Comparison of ENCODE assay signal across 12 cellular contexts in the genomic region with DNA sequence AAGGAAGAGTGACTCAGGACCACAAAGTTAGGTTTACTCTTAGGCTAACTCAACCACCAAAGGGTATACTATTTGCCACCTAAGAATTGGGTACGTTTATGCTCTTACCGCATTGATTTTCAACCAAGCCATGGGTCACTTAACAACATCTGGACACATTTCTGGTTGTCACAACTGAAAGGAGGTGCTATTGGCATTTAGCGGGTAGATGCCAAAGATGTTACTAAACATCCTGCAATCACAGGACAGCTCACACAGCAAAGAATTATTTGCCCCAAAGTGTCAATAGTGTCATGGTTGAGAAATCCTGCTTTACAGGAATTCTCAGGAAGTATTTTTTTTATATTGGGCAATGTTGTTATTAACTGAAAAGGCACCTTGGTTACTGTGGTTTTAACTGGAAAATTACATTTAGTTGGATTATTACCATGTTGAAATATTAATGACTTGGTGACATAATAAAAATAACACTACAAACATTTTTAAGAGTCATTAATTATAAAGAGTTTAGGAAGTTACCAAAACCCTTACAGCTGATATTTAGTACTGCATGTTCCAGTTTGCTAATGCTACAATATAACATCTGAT.
DNase-seq lines count a peak whose midpoint lies in the region; ATAC-seq and TF ChIP-seq lines count a peak whose summit lies in the region.
"Had no signal": no experiment of that assay in that cellular context is flagged by ENCODE, and none has a peak within 500 bp of the region (broad histone marks: within the 10 kb centered on the region; RNA-seq: fewer than 3 reads in every experiment).

No MANE protein-coding gene starts in this region.

- H3K9ac ChIP-seq in liver (ENCODE audit: low read depth in 1 of 2, low read length in 2 of 2) = no peak overlapping the region

- no peaks in the 10 kb centered on the region for H3K36me3 Mint-ChIP-seq in CD8-positive, alpha-beta memory T cell
- H3K36me3 Mint-ChIP-seq: CD4-positive, CD25-positive, alpha-beta regulatory T cell had no signal

- DNase-seq in AG09309 (ENCODE audit: low read depth) (peak; percentile 90), HT1080 (ENCODE audit: low read depth) (peak; percentile 96), breast epithelium (ENCODE audit: low spot score in 2 of 2) (peak in 1 of 2 donors; percentile 25), lower leg skin (ENCODE audit: low spot score in 2 of 2) (no peak)
- DNase-seq in stimulated activated CD4-positive, alpha-beta T cell treated with anti-CD3 and anti-CD28 coated beads, Interleukin-15, amount 100 ng/mL, for 24 hours = no peak
- no peak for DNase-seq in CD8-positive, alpha-beta memory T cell
- DNase-seq: CD4-positive, CD25-positive, alpha-beta regulatory T cell; NK-92 treated with Interleukin-12 subunit alpha and Interleukin-12 subunit beta, amount 100 ng/mL, for 24 hours; stimulated activated naive CD4-positive, alpha-beta T cell treated with Interleukin-2 at 50 U/mL for 16 hours had no signal

- WGBS in liver = 55% methylated on average over 3 of the region's 3 CpGs
- WGBS in lower leg skin, 2 donors = 56 to 79% methylated on average over 3 of the region's 3 CpGs

- H3K27ac ChIP-seq in breast epithelium (peak overlapping the region; percentile 64 to 82), liver (ENCODE audit: low read depth in 1 of 2, low read length in 2 of 2) (no peak overlapping the region)
- H3K27ac ChIP-seq in CD8-positive, alpha-beta memory T cell (ENCODE audit: low read depth, low read length) = no peak overlapping the region

- H3K4me3 Mint-ChIP-seq in CD8-positive, alpha-beta memory T cell = no peak overlapping the region
- H3K4me3 Mint-ChIP-seq: CD4-positive, CD25-positive, alpha-beta regulatory T cell; memory B cell had no signal

- ATAC-seq in HG03196 (IDR thresholded peaks at IDR 0.05; ENCODE audit: unreplicated experiment) = no peak

- no peaks in the 10 kb centered on the region for H3K36me3 ChIP-seq in breast epithelium
- no peaks in the 10 kb centered on the region for H3K36me3 ChIP-seq in liver (ENCODE audit: control insufficient read depth in 4 of 4, insufficient read depth in 3 of 4, low read depth in 1 of 4, low read length in 3 of 4)
- no peaks in the 10 kb centered on the region for H3K36me3 ChIP-seq in CD8-positive, alpha-beta memory T cell (ENCODE audit: insufficient read depth, low read length)

- peak in 1 of 2 donors; percentile 13 for TF ChIP-seq RAD21 in liver (IDR thresholded peaks at IDR 0.05)

- no peaks in the 10 kb centered on the region for H3K4me1 ChIP-seq in breast epithelium
- H3K4me1 ChIP-seq in liver (ENCODE audit: control insufficient read depth in 4 of 4, insufficient read depth in 4 of 4, low read length in 3 of 4) = no peaks in the 10 kb centered on the region
- no peaks in the 10 kb centered on the region for H3K4me1 ChIP-seq in CD8-positive, alpha-beta memory T cell (ENCODE audit: insufficient read depth, low read length)

- TF ChIP-seq CTCF in AG09309 (IDR thresholded peaks at IDR 0.05; ENCODE audit: control insufficient read depth, insufficient read depth, low read depth, low read length, missing control alignments) = no peak
- peak in 1 of 3 donors; percentile 11 for TF ChIP-seq CTCF in breast epithelium (IDR thresholded peaks at IDR 0.05)
- no peak for TF ChIP-seq CTCF in liver (IDR thresholded peaks at IDR 0.05; ENCODE audit: low read depth, low read length, missing input control)
- no peak for TF ChIP-seq CTCF in lower leg skin (IDR thresholded peaks at IDR 0.05)

- H3K4me3 ChIP-seq in AG09309 (ENCODE audit: control insufficient read depth, low read depth, low read length) (no peak overlapping the region), breast epithelium (no peak overlapping the region), liver (ENCODE audit: low read depth in 1 of 3, low read length in 3 of 3) (no peak overlapping the region), lower leg skin (ENCODE audit: low read depth, poor library complexity, severe bottlenecking) (no peak overlapping the region)
- no peak overlapping the region for H3K4me3 ChIP-seq in CD8-positive, alpha-beta memory T cell (ENCODE audit: low read length)

- H3K9me3 ChIP-seq in breast epithelium = peaks cover 7 to 22% of the 10 kb centered on the region in 2 donors
- H3K9me3 ChIP-seq in liver (ENCODE audit: control insufficient read depth in 4 of 4, low read length in 3 of 4) = peaks cover 0 to 2% (median under 1%) of the 10 kb centered on the region in 4 donors
- no peaks in the 10 kb centered on the region for H3K9me3 ChIP-seq in CD8-positive, alpha-beta memory T cell (ENCODE audit: low read length)

- H3K27me3 Mint-ChIP-seq in CD8-positive, alpha-beta memory T cell = no peaks in the 10 kb centered on the region
- H3K27me3 Mint-ChIP-seq: CD4-positive, CD25-positive, alpha-beta regulatory T cell; memory B cell had no signal

- H3K9me3 Mint-ChIP-seq in CD8-positive, alpha-beta memory T cell = peaks cover under 1 to 13% (median 5%) of the 10 kb centered on the region in 5 donors

- no peak for TF ChIP-seq POLR2A in breast epithelium (IDR thresholded peaks at IDR 0.05)
- no peak for TF ChIP-seq POLR2A in lower leg skin (IDR thresholded peaks at IDR 0.05)

- H3K27ac Mint-ChIP-seq in CD8-positive, alpha-beta memory T cell = no peak overlapping the region
- H3K27ac Mint-ChIP-seq: CD4-positive, CD25-positive, alpha-beta regulatory T cell; memory B cell had no signal

- intact Hi-C loops in breast epithelium (cut with DNase I; ENCODE audit: low total_unique reads) = no loop called here
- intact Hi-C loops in lower leg skin (cut with DNase I; ENCODE audit: low total_unique reads) = no loop called here

- POLR2A ChIA-PET in CD8-positive, alpha-beta memory T cell (lab: Charles Lee) = no interaction called here

- H3K27me3 ChIP-seq in breast epithelium = no peaks in the 10 kb centered on the region
- no peaks in the 10 kb centered on the region for H3K27me3 ChIP-seq in liver (ENCODE audit: control insufficient read depth in 4 of 4, insufficient read depth in 4 of 4, low read length in 3 of 4)
- H3K27me3 ChIP-seq in CD8-positive, alpha-beta memory T cell (ENCODE audit: insufficient read depth, low read length, poor library complexity, severe bottlenecking) = no peaks in the 10 kb centered on the region

- CTCF ChIA-PET in CD8-positive, alpha-beta memory T cell (lab: Charles Lee) = no interaction called here

- H3K4me1 Mint-ChIP-seq in CD8-positive, alpha-beta memory T cell = no peaks in the 10 kb centered on the region
- H3K4me1 Mint-ChIP-seq: CD4-positive, CD25-positive, alpha-beta regulatory T cell; memory B cell had no signal

TF ChIP-seq in liver, 16 proteins besides CTCF, POLR2A, EP300 and RAD21 (continues in another document):
- TF ChIP-seq HNF4G (IDR thresholded peaks at IDR 0.05) (no peak), SP1 (IDR thresholded peaks at IDR 0.05) (no peak), NR2F2 (IDR thresholded peaks at IDR 0.05) (no peak), TAF1 (conservative IDR thresholded peaks at IDR 0.05) (no peak), FOXA2 (IDR thresholded peaks at IDR 0.05) (peak; percentile 52), GABPA (IDR thresholded peaks at IDR 0.05 in 1 of 2, conservative IDR thresholded peaks at IDR 0.05 in 1 of 2) (peak in 1 of 2 donors; percentile 39), RXRA (IDR thresholded peaks at IDR 0.05) (peak in 1 of 2 donors; percentile 63), EGR1 (IDR thresholded peaks at IDR 0.05; ENCODE audit: low read depth in 2 of 2) (no peak), JUND (IDR thresholded peaks at IDR 0.05) (peak in 1 of 2 donors; percentile 31)
- TF ChIP-seq, protein P1, sequence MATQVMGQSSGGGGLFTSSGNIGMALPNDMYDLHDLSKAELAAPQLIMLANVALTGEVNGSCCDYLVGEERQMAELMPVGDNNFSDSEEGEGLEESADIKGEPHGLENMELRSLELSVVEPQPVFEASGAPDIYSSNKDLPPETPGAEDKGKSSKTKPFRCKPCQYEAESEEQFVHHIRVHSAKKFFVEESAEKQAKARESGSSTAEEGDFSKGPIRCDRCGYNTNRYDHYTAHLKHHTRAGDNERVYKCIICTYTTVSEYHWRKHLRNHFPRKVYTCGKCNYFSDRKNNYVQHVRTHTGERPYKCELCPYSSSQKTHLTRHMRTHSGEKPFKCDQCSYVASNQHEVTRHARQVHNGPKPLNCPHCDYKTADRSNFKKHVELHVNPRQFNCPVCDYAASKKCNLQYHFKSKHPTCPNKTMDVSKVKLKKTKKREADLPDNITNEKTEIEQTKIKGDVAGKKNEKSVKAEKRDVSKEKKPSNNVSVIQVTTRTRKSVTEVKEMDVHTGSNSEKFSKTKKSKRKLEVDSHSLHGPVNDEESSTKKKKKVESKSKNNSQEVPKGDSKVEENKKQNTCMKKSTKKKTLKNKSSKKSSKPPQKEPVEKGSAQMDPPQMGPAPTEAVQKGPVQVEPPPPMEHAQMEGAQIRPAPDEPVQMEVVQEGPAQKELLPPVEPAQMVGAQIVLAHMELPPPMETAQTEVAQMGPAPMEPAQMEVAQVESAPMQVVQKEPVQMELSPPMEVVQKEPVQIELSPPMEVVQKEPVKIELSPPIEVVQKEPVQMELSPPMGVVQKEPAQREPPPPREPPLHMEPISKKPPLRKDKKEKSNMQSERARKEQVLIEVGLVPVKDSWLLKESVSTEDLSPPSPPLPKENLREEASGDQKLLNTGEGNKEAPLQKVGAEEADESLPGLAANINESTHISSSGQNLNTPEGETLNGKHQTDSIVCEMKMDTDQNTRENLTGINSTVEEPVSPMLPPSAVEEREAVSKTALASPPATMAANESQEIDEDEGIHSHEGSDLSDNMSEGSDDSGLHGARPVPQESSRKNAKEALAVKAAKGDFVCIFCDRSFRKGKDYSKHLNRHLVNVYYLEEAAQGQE (IDR thresholded peaks at IDR 0.05) = no peak
- TF ChIP-seq, protein P2, sequence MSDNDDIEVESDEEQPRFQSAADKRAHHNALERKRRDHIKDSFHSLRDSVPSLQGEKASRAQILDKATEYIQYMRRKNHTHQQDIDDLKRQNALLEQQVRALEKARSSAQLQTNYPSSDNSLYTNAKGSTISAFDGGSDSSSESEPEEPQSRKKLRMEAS (IDR thresholded peaks at IDR 0.05) = peak; percentile 24
- TF ChIP-seq, protein P3, sequence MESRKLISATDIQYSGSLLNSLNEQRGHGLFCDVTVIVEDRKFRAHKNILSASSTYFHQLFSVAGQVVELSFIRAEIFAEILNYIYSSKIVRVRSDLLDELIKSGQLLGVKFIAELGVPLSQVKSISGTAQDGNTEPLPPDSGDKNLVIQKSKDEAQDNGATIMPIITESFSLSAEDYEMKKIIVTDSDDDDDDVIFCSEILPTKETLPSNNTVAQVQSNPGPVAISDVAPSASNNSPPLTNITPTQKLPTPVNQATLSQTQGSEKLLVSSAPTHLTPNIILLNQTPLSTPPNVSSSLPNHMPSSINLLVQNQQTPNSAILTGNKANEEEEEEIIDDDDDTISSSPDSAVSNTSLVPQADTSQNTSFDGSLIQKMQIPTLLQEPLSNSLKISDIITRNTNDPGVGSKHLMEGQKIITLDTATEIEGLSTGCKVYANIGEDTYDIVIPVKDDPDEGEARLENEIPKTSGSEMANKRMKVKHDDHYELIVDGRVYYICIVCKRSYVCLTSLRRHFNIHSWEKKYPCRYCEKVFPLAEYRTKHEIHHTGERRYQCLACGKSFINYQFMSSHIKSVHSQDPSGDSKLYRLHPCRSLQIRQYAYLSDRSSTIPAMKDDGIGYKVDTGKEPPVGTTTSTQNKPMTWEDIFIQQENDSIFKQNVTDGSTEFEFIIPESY (IDR thresholded peaks at IDR 0.05) = peak; percentile 53

Comparison
In these comparisons a context has a peak if more than half of its experiments do, and no peak if none do; other contexts are left out.
1. DNase-seq: peak in AG09309 (single experiment) and HT1080 (single experiment); none in stimulated activated CD4-positive, alpha-beta T cell treated with anti-CD3 and anti-CD28 coated beads, Interleukin-15, amount 100 ng/mL, for 24 hours (single experiment), CD8-positive, alpha-beta memory T cell (0 of 5) and lower leg skin (0 of 2).
2. H3K27ac ChIP-seq: peak in breast epithelium (2 of 2); none in liver (0 of 2) and CD8-positive, alpha-beta memory T cell (single experiment).